Comparison of ENCODE assay signal across 9 cellular contexts in the genomic region with DNA sequence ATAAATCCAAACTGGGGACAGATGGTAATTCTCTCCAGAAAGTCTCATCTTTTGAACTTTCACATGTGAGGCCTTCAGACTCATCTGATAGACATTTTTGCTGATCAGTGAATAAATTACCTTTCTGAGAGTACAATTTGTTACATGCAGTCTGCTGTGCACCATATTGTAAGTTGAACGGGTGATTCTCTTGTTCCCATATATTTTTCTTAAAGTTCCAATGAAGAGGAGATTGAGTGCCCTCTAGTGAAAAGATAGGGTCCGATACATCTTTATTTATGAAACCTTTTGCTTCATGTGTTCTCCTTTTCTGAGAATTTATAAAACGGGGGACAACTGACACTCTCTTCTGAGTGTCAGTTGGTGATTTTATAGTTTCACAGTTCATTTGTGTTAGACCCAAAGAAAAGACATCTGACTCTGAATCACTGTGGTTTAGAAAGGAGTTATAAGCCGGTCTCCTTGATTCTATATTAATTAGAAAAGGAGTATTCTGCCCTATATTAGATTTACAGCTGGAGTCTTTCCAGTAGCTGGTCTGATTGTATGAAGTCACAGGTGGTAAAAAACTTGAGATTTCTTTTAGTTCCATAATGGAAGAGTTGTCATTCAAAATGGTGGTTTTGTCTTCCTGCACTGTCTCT. TPM values are rescaled to one million over a fixed set of nuclear protein-coding genes. Genes with fewer than 3 reads are reported as not detected.
A peak's percentile ranks its signal among the peaks of the same experiment; 100 is the strongest.
DNase-seq lines count a peak whose midpoint lies in the region; ATAC-seq, FAIRE-seq and TF ChIP-seq lines count a peak whose summit lies in the region.
"Had no signal": no experiment of that assay in that cellular context is flagged by ENCODE, and none has a peak within 500 bp of the region (broad histone marks: within the 10 kb centered on the region; RNA-seq: fewer than 3 reads in every experiment).

No MANE protein-coding gene starts in this region.

- no peak for TF ChIP-seq EP300 in GM12878 (IDR thresholded peaks at IDR 0.05; ENCODE audit: borderline replicate concordance in 1 of 2, control insufficient read depth in 1 of 2, low read depth in 2 of 2, low read length in 2 of 2)

- H3K79me2 ChIP-seq in GM12878 (ENCODE audit: control insufficient read depth, insufficient read depth, low read length) = no peaks in the 10 kb centered on the region

- no peak overlapping the region for H3K4me2 ChIP-seq in GM12878 (ENCODE audit: control insufficient read depth, insufficient read depth)

- H3K4me3 ChIP-seq in GM12878 = no peak overlapping the region

- peak; percentile 60 for ATAC-seq in GM12878
- ATAC-seq in HG02852 (IDR thresholded peaks at IDR 0.05; ENCODE audit: unreplicated experiment) = no peak
- no peak for ATAC-seq in GM21737 (IDR thresholded peaks at IDR 0.05; ENCODE audit: unreplicated experiment)

- FAIRE-seq in GM12878 (lab: Jason Lieb, UNC) = peak; percentile 86

- TF ChIP-seq CTCF in GM12878 (IDR thresholded peaks at IDR 0.05 in 2 of 3, conservative IDR thresholded peaks at IDR 0.05 in 1 of 3; ENCODE audit: control insufficient read depth in 2 of 3, extremely low read depth in 1 of 3, insufficient read depth in 1 of 3, low read depth in 3 of 3, low read length in 3 of 3) = peak; percentile 9 to 42 (median 40); a peak in 2 of 6 replicates

- SMC1A ChIA-PET in GM12878 (lab: Charles Lee; ENCODE audit: uncharacterized antibody, unreplicated experiment) = interaction anchor here (0.5 to 3.6 kb wide), 3 partner anchors 8 to 383 kb away, joined by 3 to 18 read pairs (median 4); no protein-coding TSS in a partner anchor

- DNase-seq in SIG-M5 treated with dmso at 0.1 percent for 504 hours (lab: John Stamatoyannopoulos, UW; ENCODE audit: unreplicated experiment) (peak; percentile 57), SIG-M5 (lab: John Stamatoyannopoulos, UW) (no peak), NCI-H146 (lab: John Stamatoyannopoulos, UW) (peak; percentile 13), GM12878 (ENCODE audit: low read depth, low spot score) (no peak), myocyte (ENCODE audit: low read depth) (peak; percentile 34), NCI-H1048 (lab: John Stamatoyannopoulos, UW) (no peak)
- DNase-seq: activated naive CD8-positive, alpha-beta T cell treated with anti-CD3 and anti-CD28 coated beads, Interleukin-2, amount 10 ng/mL, durations not matched to agents 7 days and 5 days had no signal

- no peaks in the 10 kb centered on the region for H3K36me3 ChIP-seq in GM12878 (ENCODE audit: control insufficient read depth in 2 of 2, insufficient read depth in 2 of 2, low read length in 1 of 2)

- peak overlapping the region; percentile 17; the same call in 1 of the 2 replicates for H2AFZ ChIP-seq in GM12878 (ENCODE audit: control insufficient read depth, low read depth, low read length)

- H3K9me3 ChIP-seq in GM12878 (replicated peaks; ENCODE audit: control insufficient read depth, insufficient read depth, low read length) = no peaks in the 10 kb centered on the region

- H3K9ac ChIP-seq in GM12878 (ENCODE audit: control insufficient read depth, insufficient read depth, low read length) = no peak overlapping the region

- no peak overlapping the region for H3K27ac ChIP-seq in GM12878 (ENCODE audit: control insufficient read depth, insufficient read depth)

- no peaks in the 10 kb centered on the region for H3K4me1 ChIP-seq in GM12878 (ENCODE audit: control insufficient read depth, insufficient read depth, low read length)

- H3K27me3 ChIP-seq in GM12878 (replicated peaks in 1 of 2; ENCODE audit: control insufficient read depth in 2 of 2, insufficient read depth in 2 of 2, low read length in 1 of 2) = no peaks in the 10 kb centered on the region

- H4K20me1 ChIP-seq in GM12878 (ENCODE audit: control insufficient read depth, insufficient read depth) = no peaks in the 10 kb centered on the region

- TF ChIP-seq RAD21 in GM12878 (IDR thresholded peaks at IDR 0.05; ENCODE audit: insufficient read depth, low read depth, low read length) = peak; percentile 48

- POLR2A ChIA-PET in GM12878 (lab: Charles Lee) = no interaction called here

- no TSS peak for BruUV-seq in GM12878 (replicated peaks; lab: Mats Ljungman, UMichigan)

- WGBS in GM12878 (ENCODE audit: insufficient coverage, insufficient replicate concordance, low lambda C conversion rate, missing lambda C conversion rate) = 35% methylated on average over 4 of the region's 4 CpGs

- in situ Hi-C loops in GM12878 (cut with MboI) = no loop called here

- no peak for TF ChIP-seq POLR2A in GM12878 (IDR thresholded peaks at IDR 0.05; ENCODE audit: low read depth, low read length)

- RAD21 ChIA-PET in GM12878 (lab: Charles Lee; ENCODE audit: unreplicated experiment) = interaction anchor here (3.6 kb wide), 1 partner anchor 94 kb away, joined by 13 read pairs; no protein-coding TSS in a partner anchor

- intact Hi-C loops in GM12878 (cut with micrococcal nuclease; ENCODE audit: unreplicated experiment) = loop anchor here (2.0 to 10.0 kb wide), 2 partner anchors 95 to 257 kb away; no protein-coding TSS in a partner anchor

- CTCF ChIA-PET in GM12878 (lab: Yijun Ruan, JAX) = interaction anchor here (0.9 to 2.5 kb wide), 5 partner anchors 10 to 383 kb away, joined by 3 to 12 read pairs (median 5); no protein-coding TSS in a partner anchor

TF ChIP-seq in GM12878, 131 proteins besides CTCF, POLR2A, EP300 and RAD21:
- TF ChIP-seq MEF2B (IDR thresholded peaks at IDR 0.05; ENCODE audit: partially characterized antibody, poor library complexity, severe bottlenecking) = no peak
- TF ChIP-seq SMC3 (IDR thresholded peaks at IDR 0.05; ENCODE audit: borderline replicate concordance, low read length) = peak; percentile 30; the same call in 1 of the 2 replicates

RNA-seq across cellular contexts. Expression of gene GNG10, which starts 30.4 kb away (rescaled TPM):
- 7.5 and 7.9 TPM in 2 replicates for total RNA-seq in GM12878 (2013; cell fraction: nucleolus; rRNA removed)
- 16.3 and 22.0 TPM in 2 replicates for total RNA-seq in GM12878 (2014; rRNA removed)
- 18.7 and 20.4 TPM in 2 replicates for total RNA-seq in GM12878 (2014; rRNA removed; fragmentation: Illumina TruSeq; extraction: Trizol)
- total RNA-seq in GM12878 (2021) = 12.0 and 14.5 TPM in 2 replicates
- polyA plus RNA-seq in GM12878 (2011; ENCODE audit: low read depth) = 12.6 TPM
- 24.0 and 33.6 TPM in 2 replicates for polyA plus RNA-seq in GM12878 (2011; rRNA removed)
- polyA plus RNA-seq in GM12878 (2011; cell fraction: cytosol; rRNA removed) = 10.5 and 14.7 TPM in 2 replicates
- polyA plus RNA-seq in GM12878 (2011; cell fraction: nucleus; rRNA removed) = 4.8 and 5.1 TPM in 2 replicates
- polyA plus RNA-seq in GM12878 (2012) = 10.9 and 12.8 TPM in 2 replicates
- polyA plus RNA-seq in GM12878 (2014; fragmentation: Illumina TruSeq; extraction: Trizol) = 21.3 and 26.0 TPM in 2 replicates
- 10 to 100 TPM; 27.2 to 28.2 TPM for polyA plus RNA-seq in GM12878 (2014; fragmentation: Nextera tagmentation; extraction: Ambion mirVana)
- 14.6 and 18.1 TPM in 2 replicates for polyA plus RNA-seq in GM12878 (2014; rRNA removed)
- polyA plus RNA-seq in GM12878 (2016; fragmentation: Nextera tagmentation; extraction: Ambion mirVana) = 10 to 100 TPM; 24.9 to 26.4 TPM
- polyA minus RNA-seq in GM12878 (2011; rRNA and poly(A)+ RNA removed) = 3.5 and 3.6 TPM in 2 replicates
- polyA minus RNA-seq in GM12878 (2011; cell fraction: cytosol; rRNA and poly(A)+ RNA removed) = 2.1 and 2.7 TPM in 2 replicates
- polyA minus RNA-seq in GM12878 (2011; cell fraction: nucleus; rRNA and poly(A)+ RNA removed) = 1.9 and 2.7 TPM in 2 replicates
- 62.6 and 64.2 TPM in 2 replicates for total RNA-seq in myocyte
- polyA plus RNA-seq in myocyte (2012) = 30.4 TPM

Comparison
In these comparisons a context has a peak if more than half of its experiments do, and no peak if none do; other contexts are left out.
1. DNase-seq: peak in SIG-M5 treated with dmso at 0.1 percent for 504 hours (single experiment), NCI-H146 (single experiment) and myocyte (single experiment); none in SIG-M5 (single experiment), GM12878 (single experiment) and NCI-H1048 (single experiment).